In the genomic region with DNA sequence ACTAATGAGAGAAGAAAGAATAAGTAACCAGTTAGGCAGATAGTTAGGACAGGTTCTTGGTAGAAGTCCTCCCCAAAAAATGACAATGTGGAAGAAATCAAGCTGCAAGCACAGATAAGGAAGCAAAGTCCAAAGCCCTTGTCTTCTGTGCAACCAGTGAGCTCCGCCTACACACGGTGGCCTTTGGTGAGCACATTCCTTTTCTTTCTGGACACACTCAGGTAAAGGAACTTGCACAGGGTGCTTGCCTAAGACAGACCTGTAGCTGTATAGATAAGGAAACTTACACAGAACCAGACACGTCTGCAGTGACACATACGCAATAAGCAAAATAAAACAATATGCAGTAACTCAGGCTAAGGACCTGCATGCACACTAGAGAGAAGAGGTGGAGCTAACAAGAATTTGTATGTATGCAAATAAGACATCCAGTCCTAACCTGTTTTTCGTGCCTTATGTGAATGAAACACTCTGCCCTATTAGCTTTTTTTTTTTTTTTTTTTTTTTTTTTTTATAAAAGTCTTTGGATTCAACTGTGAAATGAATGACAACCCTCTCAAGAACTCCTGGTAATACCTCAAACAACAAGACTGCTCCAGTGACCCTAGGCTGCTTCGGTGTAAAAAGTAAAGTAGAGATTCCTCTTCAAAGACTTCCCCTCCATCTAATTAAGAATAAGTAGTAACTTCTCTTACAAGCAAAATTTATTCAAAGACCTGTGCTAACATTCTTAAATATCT, we compare ENCODE assay signal across 1 cellular context.
TF ChIP-seq lines count a peak whose summit lies in the region.

No MANE protein-coding gene starts in this region.

TF ChIP-seq in HepG2, 621 proteins besides CTCF, POLR2A, EP300 and RAD21 (continued from another document and continues in another):
- TF ChIP-seq, protein P1, sequence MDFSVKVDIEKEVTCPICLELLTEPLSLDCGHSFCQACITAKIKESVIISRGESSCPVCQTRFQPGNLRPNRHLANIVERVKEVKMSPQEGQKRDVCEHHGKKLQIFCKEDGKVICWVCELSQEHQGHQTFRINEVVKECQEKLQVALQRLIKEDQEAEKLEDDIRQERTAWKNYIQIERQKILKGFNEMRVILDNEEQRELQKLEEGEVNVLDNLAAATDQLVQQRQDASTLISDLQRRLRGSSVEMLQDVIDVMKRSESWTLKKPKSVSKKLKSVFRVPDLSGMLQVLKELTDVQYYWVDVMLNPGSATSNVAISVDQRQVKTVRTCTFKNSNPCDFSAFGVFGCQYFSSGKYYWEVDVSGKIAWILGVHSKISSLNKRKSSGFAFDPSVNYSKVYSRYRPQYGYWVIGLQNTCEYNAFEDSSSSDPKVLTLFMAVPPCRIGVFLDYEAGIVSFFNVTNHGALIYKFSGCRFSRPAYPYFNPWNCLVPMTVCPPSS (IDR thresholded peaks at IDR 0.05) = no peak
- no peak for TF ChIP-seq SMAD9 (CRISPR knock-in tag; IDR thresholded peaks at IDR 0.05)
- TF ChIP-seq PAWR (CRISPR knock-in tag; IDR thresholded peaks at IDR 0.05; ENCODE audit: borderline replicate concordance) = no peak
- no peak for TF ChIP-seq ZNF550 (CRISPR knock-in tag; IDR thresholded peaks at IDR 0.05; ENCODE audit: borderline replicate concordance)
- no peak for TF ChIP-seq ZFP41 (CRISPR knock-in tag; IDR thresholded peaks at IDR 0.05; ENCODE audit: borderline replicate concordance)
- no peak for TF ChIP-seq ZBTB1 (CRISPR knock-in tag; IDR thresholded peaks at IDR 0.05; ENCODE audit: borderline replicate concordance)
- TF ChIP-seq SKI (IDR thresholded peaks at IDR 0.05; ENCODE audit: partially characterized antibody) = no peak
- TF ChIP-seq ZNF335 (CRISPR knock-in tag; IDR thresholded peaks at IDR 0.05) = no peak
- TF ChIP-seq ZBTB8A (CRISPR knock-in tag; IDR thresholded peaks at IDR 0.05; ENCODE audit: borderline replicate concordance, low read depth) = no peak
- peak; percentile 74; the same call in 1 of the 2 replicates for TF ChIP-seq GATA4 (IDR thresholded peaks at IDR 0.05; ENCODE audit: borderline replicate concordance, low read depth)
- peak; percentile 64 for TF ChIP-seq RXRB (CRISPR knock-in tag; IDR thresholded peaks at IDR 0.05; ENCODE audit: borderline replicate concordance)
- TF ChIP-seq ATAD3A (CRISPR knock-in tag; IDR thresholded peaks at IDR 0.05) = no peak
- no peak for TF ChIP-seq THAP7 (CRISPR knock-in tag; IDR thresholded peaks at IDR 0.05)
- TF ChIP-seq ZNF782 (CRISPR knock-in tag; IDR thresholded peaks at IDR 0.05; ENCODE audit: borderline replicate concordance) = no peak
- TF ChIP-seq FOXP1 (IDR thresholded peaks at IDR 0.05) = no peak
- peak; percentile 57; the same call in 1 of the 2 replicates for TF ChIP-seq FOXP1 (CRISPR knock-in tag; IDR thresholded peaks at IDR 0.05)
- no peak for TF ChIP-seq ZC3H4 (CRISPR knock-in tag; IDR thresholded peaks at IDR 0.05; ENCODE audit: borderline replicate concordance)
- no peak for TF ChIP-seq ZNF513 (CRISPR knock-in tag; conservative IDR thresholded peaks at IDR 0.05)
- TF ChIP-seq NFRKB (IDR thresholded peaks at IDR 0.05) = no peak
- peak; percentile 55; the same call in 1 of the 2 replicates for TF ChIP-seq SAP130 (CRISPR knock-in tag; IDR thresholded peaks at IDR 0.05; ENCODE audit: low read depth)
- no peak for TF ChIP-seq HOXA5 (CRISPR knock-in tag; IDR thresholded peaks at IDR 0.05)
- TF ChIP-seq, protein P2, sequence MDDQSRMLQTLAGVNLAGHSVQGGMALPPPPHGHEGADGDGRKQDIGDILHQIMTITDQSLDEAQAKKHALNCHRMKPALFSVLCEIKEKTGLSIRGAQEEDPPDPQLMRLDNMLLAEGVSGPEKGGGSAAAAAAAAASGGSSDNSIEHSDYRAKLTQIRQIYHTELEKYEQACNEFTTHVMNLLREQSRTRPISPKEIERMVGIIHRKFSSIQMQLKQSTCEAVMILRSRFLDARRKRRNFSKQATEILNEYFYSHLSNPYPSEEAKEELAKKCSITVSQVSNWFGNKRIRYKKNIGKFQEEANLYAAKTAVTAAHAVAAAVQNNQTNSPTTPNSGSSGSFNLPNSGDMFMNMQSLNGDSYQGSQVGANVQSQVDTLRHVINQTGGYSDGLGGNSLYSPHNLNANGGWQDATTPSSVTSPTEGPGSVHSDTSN (CRISPR knock-in tag; IDR thresholded peaks at IDR 0.05; ENCODE audit: borderline replicate concordance) = no peak
- TF ChIP-seq GATAD2A (CRISPR knock-in tag; IDR thresholded peaks at IDR 0.05) = peak; percentile 88
- TF ChIP-seq ZXDC (CRISPR knock-in tag; IDR thresholded peaks at IDR 0.05) = no peak
- no peak for TF ChIP-seq ZNF33B (CRISPR knock-in tag; IDR thresholded peaks at IDR 0.05)
- TF ChIP-seq DNMT3B (CRISPR knock-in tag; conservative IDR thresholded peaks at IDR 0.05) = no peak
- TF ChIP-seq ZNF484 (CRISPR knock-in tag; IDR thresholded peaks at IDR 0.05; ENCODE audit: borderline replicate concordance, low read depth) = no peak
- no peak for TF ChIP-seq XBP1 (CRISPR knock-in tag; IDR thresholded peaks at IDR 0.05)
- no peak for TF ChIP-seq GTF2F1 (IDR thresholded peaks at IDR 0.05; ENCODE audit: low read length)
- no peak for TF ChIP-seq ZFP62 (CRISPR knock-in tag; IDR thresholded peaks at IDR 0.05)
- no peak for TF ChIP-seq ZNF607 (CRISPR knock-in tag; IDR thresholded peaks at IDR 0.05; ENCODE audit: borderline replicate concordance)
- TF ChIP-seq KLF15 (CRISPR knock-in tag; IDR thresholded peaks at IDR 0.05; ENCODE audit: borderline replicate concordance) = no peak
- TF ChIP-seq ZNF543 (CRISPR knock-in tag; IDR thresholded peaks at IDR 0.05) = no peak
- TF ChIP-seq RORA (CRISPR knock-in tag; IDR thresholded peaks at IDR 0.05) = no peak
- TF ChIP-seq TFAP4 (IDR thresholded peaks at IDR 0.05; ENCODE audit: borderline replicate concordance, low read depth) = no peak
- no peak for TF ChIP-seq CENPBD1 (CRISPR knock-in tag; IDR thresholded peaks at IDR 0.05; ENCODE audit: borderline replicate concordance, low read depth)
- TF ChIP-seq SSRP1 (CRISPR knock-in tag; IDR thresholded peaks at IDR 0.05) = no peak
- TF ChIP-seq ZSCAN25 (CRISPR knock-in tag; IDR thresholded peaks at IDR 0.05) = no peak
- peak; percentile 91 for TF ChIP-seq TEAD3 (CRISPR knock-in tag; optimal IDR thresholded peaks at IDR 0.05; ENCODE audit: borderline replicate concordance)
- no peak for TF ChIP-seq NONO (IDR thresholded peaks at IDR 0.05)
- no peak for TF ChIP-seq NONO (CRISPR knock-in tag; conservative IDR thresholded peaks at IDR 0.05)
- TF ChIP-seq, protein P3, sequence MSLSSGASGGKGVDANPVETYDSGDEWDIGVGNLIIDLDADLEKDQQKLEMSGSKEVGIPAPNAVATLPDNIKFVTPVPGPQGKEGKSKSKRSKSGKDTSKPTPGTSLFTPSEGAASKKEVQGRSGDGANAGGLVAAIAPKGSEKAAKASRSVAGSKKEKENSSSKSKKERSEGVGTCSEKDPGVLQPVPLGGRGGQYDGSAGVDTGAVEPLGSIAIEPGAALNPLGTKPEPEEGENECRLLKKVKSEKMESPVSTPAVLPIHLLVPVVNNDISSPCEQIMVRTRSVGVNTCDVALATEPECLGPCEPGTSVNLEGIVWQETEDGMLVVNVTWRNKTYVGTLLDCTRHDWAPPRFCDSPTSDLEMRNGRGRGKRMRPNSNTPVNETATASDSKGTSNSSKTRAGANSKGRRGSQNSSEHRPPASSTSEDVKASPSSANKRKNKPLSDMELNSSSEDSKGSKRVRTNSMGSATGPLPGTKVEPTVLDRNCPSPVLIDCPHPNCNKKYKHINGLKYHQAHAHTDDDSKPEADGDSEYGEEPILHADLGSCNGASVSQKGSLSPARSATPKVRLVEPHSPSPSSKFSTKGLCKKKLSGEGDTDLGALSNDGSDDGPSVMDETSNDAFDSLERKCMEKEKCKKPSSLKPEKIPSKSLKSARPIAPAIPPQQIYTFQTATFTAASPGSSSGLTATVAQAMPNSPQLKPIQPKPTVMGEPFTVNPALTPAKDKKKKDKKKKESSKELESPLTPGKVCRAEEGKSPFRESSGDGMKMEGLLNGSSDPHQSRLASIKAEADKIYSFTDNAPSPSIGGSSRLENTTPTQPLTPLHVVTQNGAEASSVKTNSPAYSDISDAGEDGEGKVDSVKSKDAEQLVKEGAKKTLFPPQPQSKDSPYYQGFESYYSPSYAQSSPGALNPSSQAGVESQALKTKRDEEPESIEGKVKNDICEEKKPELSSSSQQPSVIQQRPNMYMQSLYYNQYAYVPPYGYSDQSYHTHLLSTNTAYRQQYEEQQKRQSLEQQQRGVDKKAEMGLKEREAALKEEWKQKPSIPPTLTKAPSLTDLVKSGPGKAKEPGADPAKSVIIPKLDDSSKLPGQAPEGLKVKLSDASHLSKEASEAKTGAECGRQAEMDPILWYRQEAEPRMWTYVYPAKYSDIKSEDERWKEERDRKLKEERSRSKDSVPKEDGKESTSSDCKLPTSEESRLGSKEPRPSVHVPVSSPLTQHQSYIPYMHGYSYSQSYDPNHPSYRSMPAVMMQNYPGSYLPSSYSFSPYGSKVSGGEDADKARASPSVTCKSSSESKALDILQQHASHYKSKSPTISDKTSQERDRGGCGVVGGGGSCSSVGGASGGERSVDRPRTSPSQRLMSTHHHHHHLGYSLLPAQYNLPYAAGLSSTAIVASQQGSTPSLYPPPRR (CRISPR knock-in tag; IDR thresholded peaks at IDR 0.05; ENCODE audit: borderline replicate concordance) = peak; percentile 79
- TF ChIP-seq SP4 (CRISPR knock-in tag; IDR thresholded peaks at IDR 0.05) = 0 out of 2 replicates have a peak, but pooled peaks have one; percentile 22
- TF ChIP-seq ZNF234 (CRISPR knock-in tag; conservative IDR thresholded peaks at IDR 0.05) = no peak
- TF ChIP-seq ZNF800 (CRISPR knock-in tag; IDR thresholded peaks at IDR 0.05) = no peak
- no peak for TF ChIP-seq PHB2 (IDR thresholded peaks at IDR 0.05; ENCODE audit: partially characterized antibody)
- no peak for TF ChIP-seq IKZF1 (IDR thresholded peaks at IDR 0.05)
